In the genomic region with DNA sequence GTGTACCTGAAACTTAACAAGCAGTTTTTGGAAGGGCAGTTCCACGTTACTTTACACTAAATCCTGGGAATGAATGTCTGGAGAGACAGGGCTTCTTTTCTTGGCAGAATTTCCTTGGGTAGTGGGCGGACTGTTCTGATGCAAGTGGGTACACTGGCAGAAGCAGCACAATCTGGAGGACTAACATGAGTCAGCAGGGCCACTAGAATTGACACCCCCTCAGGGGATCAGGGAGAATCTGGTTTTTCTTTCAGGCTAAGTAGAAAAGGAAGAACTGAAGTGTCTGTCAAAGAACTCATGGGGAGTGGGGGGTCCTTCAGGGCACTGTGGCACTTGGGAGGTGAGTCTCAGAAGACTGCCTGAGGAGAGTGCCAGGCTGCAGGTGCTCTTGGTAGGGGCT, we compare ENCODE assay signal across 10 cellular contexts. TPM values are rescaled to one million over a fixed set of nuclear protein-coding genes. Genes with fewer than 3 reads are reported as not detected.
DNase-seq lines count a peak whose midpoint lies in the region; ATAC-seq and TF ChIP-seq lines count a peak whose summit lies in the region.
"Had no signal": no experiment of that assay in that cellular context is flagged by ENCODE, and none has a peak within 500 bp of the region (broad histone marks: within the 10 kb centered on the region; RNA-seq: fewer than 3 reads in every experiment).

No MANE protein-coding gene starts in this region.

- CTCF ChIA-PET in MCF 10A (lab: Yijun Ruan, JAX) = interaction anchor here (0.7 kb wide), 1 partner anchor 54 kb away, joined by 3 read pairs; no protein-coding TSS in a partner anchor
- CTCF ChIA-PET in activated CD8-positive, alpha-beta T cell treated with anti-CD3 and anti-CD28 coated beads for 36 hours (lab: Charles Lee) = no interaction called here

- POLR2A ChIA-PET in MCF 10A (lab: Yijun Ruan, JAX) = interaction anchor here (1.9 to 2.9 kb wide), 3 partner anchors 9 to 33 kb away, joined by 7 to 13 read pairs (median 7); no protein-coding TSS in a partner anchor
- POLR2A ChIA-PET in activated CD8-positive, alpha-beta T cell treated with anti-CD3 and anti-CD28 coated beads for 36 hours (lab: Charles Lee) = no interaction called here

- TF ChIP-seq POLR2A in breast epithelium (IDR thresholded peaks at IDR 0.05) (no peak), sigmoid colon (IDR thresholded peaks at IDR 0.05) (no peak), body of pancreas (IDR thresholded peaks at IDR 0.05) (no peak)

- no peak for ATAC-seq in activated CD8-positive, alpha-beta T cell treated with anti-CD3 and anti-CD28 coated beads for 36 hours
- peak in 1 of 2 donors; percentile 1 for ATAC-seq in stimulated activated naive B cell treated with anti-CD40 and anti-IgM and Interleukin-4, amounts not matched to agents 10 μg/mL and 1 μg/mL and 100 μg/mL, for 72 hours (replicated peaks)
- no peak for ATAC-seq in body of pancreas

- H3K4me3 Mint-ChIP-seq in MCF 10A (ENCODE audit: unreplicated experiment) = peak overlapping the region; percentile 23
- H3K4me3 Mint-ChIP-seq in activated CD8-positive, alpha-beta T cell treated with anti-CD3 and anti-CD28 coated beads for 36 hours = no peak overlapping the region
- no peak overlapping the region for H3K4me3 Mint-ChIP-seq in stimulated activated naive B cell treated with anti-CD40 and anti-IgM and Interleukin-4, amounts not matched to agents 10 μg/mL and 1 μg/mL and 100 μg/mL, for 72 hours

- DNase-seq in MCF 10A (ENCODE audit: unreplicated experiment) (peak; percentile 81), breast epithelium (ENCODE audit: low spot score in 2 of 2) (no peak), fibroblast of pulmonary artery (ENCODE audit: low read depth) (peak; percentile 48), sigmoid colon (no peak), body of pancreas (no peak)
- DNase-seq in activated CD8-positive, alpha-beta T cell treated with anti-CD3 and anti-CD28 coated beads for 36 hours = no peak
- DNase-seq in stimulated activated naive B cell treated with anti-CD40 and anti-IgM and Interleukin-4, amounts not matched to agents 10 μg/mL and 1 μg/mL and 100 μg/mL, for 72 hours = no peak
- no peak for DNase-seq in activated CD4-positive, CD25-positive, alpha-beta regulatory T cell (lab: John Stamatoyannopoulos, UW)
- DNase-seq: Caco-2, NCI-H2029 had no signal

- H3K36me3 ChIP-seq in breast epithelium (no peaks in the 10 kb centered on the region), sigmoid colon (peaks cover 0 to 54% (median 26%) of the 10 kb centered on the region in 4 donors), body of pancreas (replicated peaks in 1 of 2; ENCODE audit: insufficient read depth in 1 of 2, low read depth in 2 of 2) (no peaks in the 10 kb centered on the region)

- TF ChIP-seq EP300 in sigmoid colon (IDR thresholded peaks at IDR 0.05) = no peak

- H3K4me1 ChIP-seq in breast epithelium = no peaks in the 10 kb centered on the region
- H3K4me1 ChIP-seq in sigmoid colon = peaks cover 0 to 13% (median 7%) of the 10 kb centered on the region in 4 donors
- peaks cover 8% of the 10 kb centered on the region for H3K4me1 ChIP-seq in body of pancreas

- peaks cover 51% of the 10 kb centered on the region for H3K4me1 Mint-ChIP-seq in MCF 10A (ENCODE audit: insufficient read depth, unreplicated experiment)
- H3K4me1 Mint-ChIP-seq in activated CD8-positive, alpha-beta T cell treated with anti-CD3 and anti-CD28 coated beads for 36 hours (ENCODE audit: low read depth) = peaks cover 44% of the 10 kb centered on the region
- peaks cover 32 to 48% of the 10 kb centered on the region in 2 donors for H3K4me1 Mint-ChIP-seq in stimulated activated naive B cell treated with anti-CD40 and anti-IgM and Interleukin-4, amounts not matched to agents 10 μg/mL and 1 μg/mL and 100 μg/mL, for 72 hours

- peaks cover 66% of the 10 kb centered on the region for H3K36me3 Mint-ChIP-seq in MCF 10A (ENCODE audit: insufficient read depth, unreplicated experiment)
- peaks cover 34% of the 10 kb centered on the region for H3K36me3 Mint-ChIP-seq in activated CD8-positive, alpha-beta T cell treated with anti-CD3 and anti-CD28 coated beads for 36 hours (ENCODE audit: low read depth)
- H3K36me3 Mint-ChIP-seq in stimulated activated naive B cell treated with anti-CD40 and anti-IgM and Interleukin-4, amounts not matched to agents 10 μg/mL and 1 μg/mL and 100 μg/mL, for 72 hours = peaks cover 37 to 65% of the 10 kb centered on the region in 2 donors

- intact Hi-C loops in MCF 10A (cut with micrococcal nuclease) (loop anchor here (2.0 kb wide), 1 partner anchor 35 kb away; a partner anchor contains a TSS), breast epithelium (cut with DNase I; ENCODE audit: low total_unique reads) (no loop called here), sigmoid colon (cut with DNase I) (loop anchor here (5.0 kb wide), 1 partner anchor 57 kb away; no protein-coding TSS in a partner anchor), body of pancreas (cut with DNase I) (no loop called here)
- intact Hi-C loops in activated CD8-positive, alpha-beta T cell treated with anti-CD3 and anti-CD28 coated beads for 36 hours (cut with micrococcal nuclease) = no loop called here

- BruUV-seq in MCF 10A (replicated peaks; lab: Mats Ljungman, UMichigan) = no TSS peak

- H3K27ac ChIP-seq in breast epithelium (peak overlapping the region in 1 of 2 donors; percentile 7), sigmoid colon (no peak overlapping the region), body of pancreas (no peak overlapping the region)

- H3K27me3 ChIP-seq in breast epithelium = no peaks in the 10 kb centered on the region
- no peaks in the 10 kb centered on the region for H3K27me3 ChIP-seq in sigmoid colon
- H3K27me3 ChIP-seq in body of pancreas = no peaks in the 10 kb centered on the region

- WGBS in sigmoid colon, 2 donors = 91% methylated on average over 2 of the region's 2 CpGs
- WGBS in body of pancreas, 2 donors = 85 to 92% methylated on average over 2 of the region's 2 CpGs

- no peak overlapping the region for H3K4me3 ChIP-seq in breast epithelium
- H3K4me3 ChIP-seq in fibroblast of pulmonary artery (replicated peaks; ENCODE audit: low read depth, low read length) = no peak overlapping the region
- H3K4me3 ChIP-seq in sigmoid colon = no peak overlapping the region
- H3K4me3 ChIP-seq in body of pancreas = no peak overlapping the region

- no peaks in the 10 kb centered on the region for H3K9me3 Mint-ChIP-seq in MCF 10A (ENCODE audit: unreplicated experiment)
- H3K9me3 Mint-ChIP-seq in activated CD8-positive, alpha-beta T cell treated with anti-CD3 and anti-CD28 coated beads for 36 hours = no peaks in the 10 kb centered on the region
- H3K9me3 Mint-ChIP-seq in stimulated activated naive B cell treated with anti-CD40 and anti-IgM and Interleukin-4, amounts not matched to agents 10 μg/mL and 1 μg/mL and 100 μg/mL, for 72 hours = no peaks in the 10 kb centered on the region

- no peaks in the 10 kb centered on the region for H3K27me3 Mint-ChIP-seq in MCF 10A (ENCODE audit: insufficient read depth, unreplicated experiment)
- H3K27me3 Mint-ChIP-seq in activated CD8-positive, alpha-beta T cell treated with anti-CD3 and anti-CD28 coated beads for 36 hours = no peaks in the 10 kb centered on the region
- H3K27me3 Mint-ChIP-seq in stimulated activated naive B cell treated with anti-CD40 and anti-IgM and Interleukin-4, amounts not matched to agents 10 μg/mL and 1 μg/mL and 100 μg/mL, for 72 hours = no peaks in the 10 kb centered on the region

- peak overlapping the region; percentile 78 for H3K27ac Mint-ChIP-seq in MCF 10A (ENCODE audit: low read depth, unreplicated experiment)
- H3K27ac Mint-ChIP-seq in activated CD8-positive, alpha-beta T cell treated with anti-CD3 and anti-CD28 coated beads for 36 hours = peak overlapping the region; percentile 81
- peak overlapping the region; percentile 72 for H3K27ac Mint-ChIP-seq in stimulated activated naive B cell treated with anti-CD40 and anti-IgM and Interleukin-4, amounts not matched to agents 10 μg/mL and 1 μg/mL and 100 μg/mL, for 72 hours

- H3K9me3 ChIP-seq in breast epithelium = no peaks in the 10 kb centered on the region
- H3K9me3 ChIP-seq in sigmoid colon = no peaks in the 10 kb centered on the region
- no peaks in the 10 kb centered on the region for H3K9me3 ChIP-seq in body of pancreas
- H3K9me3 ChIP-seq: Caco-2 had no signal

- TF ChIP-seq CTCF in MCF 10A (IDR thresholded peaks at IDR 0.05; ENCODE audit: unreplicated experiment) (no peak), breast epithelium (IDR thresholded peaks at IDR 0.05) (no peak), fibroblast of pulmonary artery (IDR thresholded peaks at IDR 0.05; ENCODE audit: low read length, missing control alignments) (no peak), sigmoid colon (IDR thresholded peaks at IDR 0.05) (no peak), body of pancreas (IDR thresholded peaks at IDR 0.05) (no peak)
- no peak for TF ChIP-seq CTCF in activated CD8-positive, alpha-beta T cell treated with anti-CD3 and anti-CD28 coated beads for 36 hours (IDR thresholded peaks at IDR 0.05)

RNA-seq across cellular contexts. Expression of a gene that starts 34.6 kb away (rescaled TPM):
- total RNA-seq in MCF 10A (2022) (29.2 and 32.8 TPM in 2 replicates), breast epithelium (10 to 100 TPM; 38.2 to 40.1 (median 38.7) TPM), sigmoid colon (10 to 100 TPM; 35.1 to 43.2 (median 39.0) TPM), body of pancreas (10 to 100 TPM; 17.9 to 21.8 TPM)
- 10 to 100 TPM; 47.6 to 50.3 TPM for total RNA-seq in activated CD8-positive, alpha-beta T cell treated with anti-CD3 and anti-CD28 coated beads for 36 hours
- 10 to 100 TPM; 16.2 to 26.1 (median 20.3) TPM for polyA plus RNA-seq in sigmoid colon

Comparison
In these comparisons a context has a peak if more than half of its experiments do, and no peak if none do; other contexts are left out.
1. DNase-seq: peak in MCF 10A (single experiment) and fibroblast of pulmonary artery (single experiment); none in breast epithelium (0 of 2), activated CD8-positive, alpha-beta T cell treated with anti-CD3 and anti-CD28 coated beads for 36 hours (single experiment), stimulated activated naive B cell treated with anti-CD40 and anti-IgM and Interleukin-4, amounts not matched to agents 10 μg/mL and 1 μg/mL and 100 μg/mL, for 72 hours (single experiment), sigmoid colon (single experiment), activated CD4-positive, CD25-positive, alpha-beta regulatory T cell (0 of 4) and body of pancreas (0 of 4).
2. intact Hi-C loops: an anchor here in MCF 10A (2.0 kb wide) and sigmoid colon (5.0 kb wide); none called in breast epithelium, activated CD8-positive, alpha-beta T cell treated with anti-CD3 and anti-CD28 coated beads for 36 hours and body of pancreas.
3. Peak in every context shown above with its lines, with median percentiles within 50 percentile points of each other: H3K27ac Mint-ChIP-seq.